In genomic region chr2:237096911-237097310, GRCh38 we compare ENCODE assay signal across 22 cellular contexts. TPM values are rescaled to one million over a fixed set of nuclear protein-coding genes. Genes with fewer than 3 reads are reported as not detected.
DNase-seq lines count a peak whose midpoint lies in the region; ATAC-seq and TF ChIP-seq lines count a peak whose summit lies in the region.
"Had no signal": no experiment of that assay in that cellular context is flagged by ENCODE, and none has a peak within 500 bp of the region (broad histone marks: within the 10 kb centered on the region; RNA-seq: fewer than 3 reads in every experiment).

No MANE protein-coding gene starts in this region.

- H2BK5ac ChIP-seq in IMR-90 (ENCODE audit: low read depth, low read length, poor library complexity, severe bottlenecking): peak overlapping the region; percentile 87

- H3K9ac ChIP-seq in IMR-90 (ENCODE audit: low read depth, low read length) (no peak overlapping the region), skeletal muscle satellite cell (ENCODE audit: low read depth, low read length) (peak overlapping the region; percentile 87)

- H3K79me1 ChIP-seq in IMR-90 (ENCODE audit: low read depth in 1 of 2, low read length in 2 of 2): peaks cover 19 to 38% of the 10 kb centered on the region in 2 experiments

- no peak overlapping the region for H3K4ac ChIP-seq in IMR-90 (ENCODE audit: low read depth, low read length)

- peak overlapping the region; percentile 12; the same call in 1 of the 2 replicates for H3K27ac ChIP-seq in IMR-90 (ENCODE audit: insufficient read depth, low read length)
- H3K27ac ChIP-seq in Peyer's patch: no peak overlapping the region
- H3K27ac ChIP-seq: HL-60, pancreas, WERI-Rb-1 had no signal

- BruUV-seq in IMR-90 (replicated peaks; lab: Mats Ljungman, UMichigan): no TSS peak

- H3K36me3 ChIP-seq in IMR-90 (ENCODE audit: control insufficient read depth, insufficient read depth, low read length): peaks cover 18% of the 10 kb centered on the region
- H3K36me3 ChIP-seq in skeletal muscle satellite cell (ENCODE audit: insufficient read depth, low read length): peaks cover 76% of the 10 kb centered on the region
- peaks cover 0 to 78% (median 0%) of the 10 kb centered on the region in 3 donors for H3K36me3 ChIP-seq in Peyer's patch

- peaks cover 3% of the 10 kb centered on the region; the same call in 1 of the 2 replicates for H3K9me1 ChIP-seq in IMR-90 (ENCODE audit: insufficient read depth, low read length)

- no peaks in the 10 kb centered on the region for H3K9me3 ChIP-seq in IMR-90 (ENCODE audit: control insufficient read depth, insufficient read depth, low read length)
- no peaks in the 10 kb centered on the region for H3K9me3 ChIP-seq in skeletal muscle satellite cell (replicated peaks; ENCODE audit: low read length)
- H3K9me3 ChIP-seq in Peyer's patch: no peaks in the 10 kb centered on the region
- H3K9me3 ChIP-seq: esophagus muscularis mucosa, pancreas, tibial nerve had no signal

- H2AK5ac ChIP-seq in IMR-90 (ENCODE audit: low read depth, low read length): no peak overlapping the region

- no peak overlapping the region for H3K56ac ChIP-seq in IMR-90 (ENCODE audit: extremely low read depth, insufficient read depth, low read length)

- H3K27me3 ChIP-seq in IMR-90 (ENCODE audit: control insufficient read depth, insufficient read depth, low read length) (no peaks in the 10 kb centered on the region), skeletal muscle satellite cell (ENCODE audit: control insufficient read depth, insufficient read depth, low read length) (no peaks in the 10 kb centered on the region), Peyer's patch (no peaks in the 10 kb centered on the region)
- H3K27me3 ChIP-seq: esophagus muscularis mucosa, pancreas, tibial nerve had no signal

- H3K4me3 ChIP-seq in IMR-90 (ENCODE audit: insufficient read depth, low read depth, low read length) (no peak overlapping the region), fibroblast of pulmonary artery (replicated peaks; ENCODE audit: low read depth, low read length) (no peak overlapping the region), skeletal muscle satellite cell (ENCODE audit: low read length) (no peak overlapping the region), Peyer's patch (no peak overlapping the region)
- H3K4me3 ChIP-seq: esophagus muscularis mucosa, pancreas, tibial nerve had no signal

- dilution Hi-C loops in IMR-90 (cut with HindIII; ENCODE audit: low sequenced_read_pairs, unreplicated experiment): no loop called here

- H3K4me1 ChIP-seq in IMR-90 (ENCODE audit: control insufficient read depth, insufficient read depth, low read length): peaks cover 16% of the 10 kb centered on the region
- peaks cover 60% of the 10 kb centered on the region for H3K4me1 ChIP-seq in skeletal muscle satellite cell (ENCODE audit: control insufficient read depth, insufficient read depth, low read length)
- peaks cover 0 to 11% (median 0%) of the 10 kb centered on the region in 4 donors for H3K4me1 ChIP-seq in Peyer's patch
- H3K4me1 ChIP-seq: pancreas had no signal

- no peak overlapping the region for H3K23ac ChIP-seq in IMR-90 (ENCODE audit: low read depth, low read length)

- no peak for TF ChIP-seq RAD21 in IMR-90 (IDR thresholded peaks at IDR 0.05; ENCODE audit: low read length)

- no peak overlapping the region for H2AFZ ChIP-seq in IMR-90 (replicated peaks; ENCODE audit: low read length, poor library complexity)

- ATAC-seq in IMR-90 (ENCODE audit: low read depth): peak; percentile 50
- no peak for ATAC-seq in GM18861 (IDR thresholded peaks at IDR 0.05; ENCODE audit: unreplicated experiment)
- ATAC-seq: activated CD8-positive, alpha-beta T cell treated with anti-CD3 and anti-CD28 coated beads, Interleukin-2, amount 10 ng/mL, durations not matched to agents 7 days and 5 days; activated T-helper 17 cell treated with anti-CD3 and anti-CD28 coated beads, Interleukin-2, amount 50 U/mL, for 72 hours; left lobe of liver; pancreas had no signal

- CTCF ChIA-PET in IMR-90 (lab: Yijun Ruan, JAX): interaction anchor here (0.6 to 2.0 kb wide), 4 partner anchors 11 to 891 kb away, joined by 3 to 6 read pairs (median 4); partner anchors contain the start of gene COPS8

- H3K4me2 ChIP-seq in IMR-90 (ENCODE audit: low read depth, low read length): no peak overlapping the region; the same call in none of the 2 replicates
- H3K4me2 ChIP-seq in skeletal muscle satellite cell (ENCODE audit: low read length): peak overlapping the region; percentile 51

- DNase-seq in IMR-90: peak; percentile 77
- peak; percentile 77 for DNase-seq in astrocyte of the hippocampus (ENCODE audit: low read depth, low spot score)
- DNase-seq in fibroblast of pulmonary artery (ENCODE audit: low read depth): peak; percentile 70
- no peak for DNase-seq in Peyer's patch
- DNase-seq in inferior parietal cortex (ENCODE audit: extremely low spot score): no peak
- no peak for DNase-seq in UCSD-AML1 (lab: John Stamatoyannopoulos, UW; ENCODE audit: unreplicated experiment)
- DNase-seq: activated CD8-positive, alpha-beta T cell treated with anti-CD3 and anti-CD28 coated beads, Interleukin-2, amount 10 ng/mL, durations not matched to agents 7 days and 5 days; DMS53; NCI-H1417 treated with DMSO at 0.1 percent for 48 hours; NCI-H2171; NCI-H82; pancreas; small intestine; T-helper 1 cell; WERI-Rb-1 had no signal

- H4K91ac ChIP-seq in IMR-90 (ENCODE audit: insufficient read depth, low read depth, low read length): no peak overlapping the region

- 0 out of 2 replicates have a peak overlapping the region, but pooled peaks have one; percentile 64 for H3K14ac ChIP-seq in IMR-90 (replicated peaks; ENCODE audit: low read depth, low read length)

- no peak overlapping the region for H3K18ac ChIP-seq in IMR-90 (ENCODE audit: low read depth, low read length)

- 0 out of 4 replicates have a peak overlapping the region, but pooled peaks of 1 of the 2 experiments have one; percentile 55 for H4K8ac ChIP-seq in IMR-90 (ENCODE audit: low read depth in 2 of 2, low read length in 2 of 2)

- POLR2A ChIA-PET in IMR-90 (lab: Charles Lee; ENCODE audit: unreplicated experiment): no interaction called here

- in situ Hi-C loops in IMR-90 (cut with MboI; ENCODE audit: low sequenced_read_pairs): loop anchor here (25.0 kb wide), 1 partner anchor 1460 kb away; no protein-coding TSS in a partner anchor

- H4K5ac ChIP-seq in IMR-90 (ENCODE audit: low read depth, low read length): no peak overlapping the region

- no peaks in the 10 kb centered on the region for H4K20me1 ChIP-seq in IMR-90 (ENCODE audit: insufficient read depth, low read length)

- TF ChIP-seq POLR2A in IMR-90 (IDR thresholded peaks at IDR 0.05; ENCODE audit: low read depth, low read length): no peak
- no peak for TF ChIP-seq POLR2A in Peyer's patch (IDR thresholded peaks at IDR 0.05)

- WGBS in IMR-90 (ENCODE audit: extremely low coverage in 2 of 2, insufficient read length in 1 of 2), 2 experiments: no CpG with 5 or more reads among the region's 4 CpGs

- TF ChIP-seq CTCF in IMR-90 (conservative IDR thresholded peaks at IDR 0.05; ENCODE audit: low read depth, low read length) (no peak), fibroblast of pulmonary artery (IDR thresholded peaks at IDR 0.05; ENCODE audit: low read length, missing control alignments) (no peak), Peyer's patch (IDR thresholded peaks at IDR 0.05) (no peak)

- H2BK20ac ChIP-seq in IMR-90 (ENCODE audit: low read depth, low read length): no peak overlapping the region

- no peak overlapping the region for H2AK9ac ChIP-seq in IMR-90 (replicated peaks; ENCODE audit: low read depth, low read length, poor library complexity)

- no peak overlapping the region for H2BK120ac ChIP-seq in IMR-90 (ENCODE audit: low read depth, low read length)

- intact Hi-C loops in IMR-90 (cut with micrococcal nuclease): loop anchor here (10.0 kb wide), 2 partner anchors 218 to 648 kb away; no protein-coding TSS in a partner anchor

- H2BK15ac ChIP-seq in IMR-90 (ENCODE audit: low read depth, low read length): 0 out of 3 replicates have a peak overlapping the region, but pooled peaks have one; percentile 27

TF ChIP-seq in IMR-90, 13 proteins besides CTCF, POLR2A, EP300 and RAD21 (continues in another document):
- TF ChIP-seq USF2 (IDR thresholded peaks at IDR 0.05; ENCODE audit: low read depth, low read length): no peak
- no peak for TF ChIP-seq MAFK (IDR thresholded peaks at IDR 0.05; ENCODE audit: low read depth, low read length)
- TF ChIP-seq NFE2L2 (IDR thresholded peaks at IDR 0.05; ENCODE audit: low read depth, low read length): no peak
- no peak for TF ChIP-seq CHD1 (IDR thresholded peaks at IDR 0.05; ENCODE audit: low read depth, low read length)
- TF ChIP-seq, protein P1, sequence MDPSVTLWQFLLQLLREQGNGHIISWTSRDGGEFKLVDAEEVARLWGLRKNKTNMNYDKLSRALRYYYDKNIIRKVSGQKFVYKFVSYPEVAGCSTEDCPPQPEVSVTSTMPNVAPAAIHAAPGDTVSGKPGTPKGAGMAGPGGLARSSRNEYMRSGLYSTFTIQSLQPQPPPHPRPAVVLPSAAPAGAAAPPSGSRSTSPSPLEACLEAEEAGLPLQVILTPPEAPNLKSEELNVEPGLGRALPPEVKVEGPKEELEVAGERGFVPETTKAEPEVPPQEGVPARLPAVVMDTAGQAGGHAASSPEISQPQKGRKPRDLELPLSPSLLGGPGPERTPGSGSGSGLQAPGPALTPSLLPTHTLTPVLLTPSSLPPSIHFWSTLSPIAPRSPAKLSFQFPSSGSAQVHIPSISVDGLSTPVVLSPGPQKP (IDR thresholded peaks at IDR 0.05; ENCODE audit: borderline replicate concordance, low read depth, low read length): no peak
- no peak for TF ChIP-seq BHLHE40 (IDR thresholded peaks at IDR 0.05; ENCODE audit: low read depth, low read length)
- TF ChIP-seq FOS (IDR thresholded peaks at IDR 0.05; ENCODE audit: low read depth, low read length): no peak
- no peak for TF ChIP-seq MAZ (IDR thresholded peaks at IDR 0.05; ENCODE audit: borderline replicate concordance, low read depth, low read length)
- no peak for TF ChIP-seq MXI1 (IDR thresholded peaks at IDR 0.05; ENCODE audit: borderline replicate concordance, low read depth, low read length)
- no peak for TF ChIP-seq SMC3 (IDR thresholded peaks at IDR 0.05; ENCODE audit: low read depth, low read length)
- no peak for TF ChIP-seq RCOR1 (IDR thresholded peaks at IDR 0.05; ENCODE audit: insufficient replicate concordance, low read length)

RNA-seq across cellular contexts. Expression of gene COPS8, which starts 11.2 kb away (rescaled TPM):
- 47.0 and 61.4 TPM in 2 replicates for total RNA-seq in IMR-90 (2012; rRNA removed)
- 58.5 and 64.9 TPM in 2 replicates for polyA plus RNA-seq in IMR-90 (2012; rRNA removed)
- polyA plus RNA-seq in IMR-90 (2012; cell fraction: cytosol; rRNA removed): 24.6 and 26.5 TPM in 2 replicates
- polyA plus RNA-seq in IMR-90 (2012; cell fraction: nucleus; rRNA removed; ENCODE audit: low replicate concordance): 5.9 and 48.0 TPM in 2 replicates
- total RNA-seq in skeletal muscle satellite cell (2012; rRNA removed): 359 and 380 TPM in 2 replicates
- total RNA-seq in Peyer's patch: 10 to 100 TPM; 29.0 to 55.3 (median 30.1) TPM

Comparison
In these comparisons a context has a peak if more than half of its experiments do, and no peak if none do; other contexts are left out.
1. DNase-seq: peak in IMR-90 (single experiment), astrocyte of the hippocampus (single experiment) and fibroblast of pulmonary artery (single experiment); none in Peyer's patch (0 of 3), inferior parietal cortex (single experiment) and UCSD-AML1 (single experiment).